ENCODE assay signal across 8 cellular contexts in the genomic region with DNA sequence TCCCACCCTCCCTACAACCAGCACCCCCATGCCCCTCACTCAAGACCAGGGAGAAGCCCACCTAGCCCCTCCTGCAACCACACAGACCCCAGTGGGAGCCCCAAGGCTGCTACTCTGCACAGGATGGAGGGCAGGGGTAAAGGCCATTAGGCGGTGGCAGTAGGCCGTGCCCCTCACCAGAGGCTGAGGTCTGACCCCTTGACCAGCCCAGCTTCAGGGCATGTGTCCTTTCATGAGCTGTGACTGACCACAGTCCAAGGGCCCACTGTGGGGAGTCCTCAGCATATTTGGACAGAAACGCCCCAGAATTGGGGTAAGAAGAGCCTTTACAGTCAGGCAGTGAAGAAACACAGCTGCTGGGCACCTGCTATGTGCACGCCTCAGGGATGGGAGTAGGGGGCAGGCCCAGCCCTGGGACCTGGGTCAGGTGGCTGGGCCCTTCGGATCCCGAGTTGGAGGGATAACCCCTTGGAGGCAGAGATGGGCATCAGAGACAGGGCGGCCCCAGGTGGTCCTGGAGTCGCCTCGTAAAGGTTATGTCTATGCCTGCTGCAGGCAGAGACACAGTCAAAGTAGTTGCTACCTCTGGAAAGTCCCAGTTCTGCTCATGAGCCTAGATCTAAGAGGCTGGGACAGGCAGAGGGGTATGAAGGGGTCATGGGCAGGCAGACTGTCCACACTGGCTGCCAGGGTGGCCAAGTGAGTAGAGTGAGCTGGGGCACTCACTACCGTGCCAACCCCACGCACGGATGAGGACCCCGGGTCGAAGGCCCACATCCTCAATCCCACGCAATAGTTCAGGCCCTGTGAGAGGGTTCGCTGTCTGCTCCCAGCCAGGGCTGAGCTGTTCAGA. TPM values are rescaled to one million over a fixed set of nuclear protein-coding genes. Genes with fewer than 3 reads are reported as not detected.
A peak's percentile ranks its signal among the peaks of the same experiment; 100 is the strongest.
DNase-seq lines count a peak whose midpoint lies in the region; ATAC-seq and TF ChIP-seq lines count a peak whose summit lies in the region.

No MANE protein-coding gene starts in this region.

- TF ChIP-seq POLR2A in GM19099 (IDR thresholded peaks at IDR 0.05; ENCODE audit: extremely low read depth, insufficient read length, low read depth) = peak; percentile 59

- peaks cover 40% of the 10 kb centered on the region for H3K4me1 Mint-ChIP-seq in activated CD8-positive, alpha-beta memory T cell treated with anti-CD3 and anti-CD28 coated beads, Interleukin-2, amount 10 ng/mL, durations not matched to agents 7 days and 5 days

- peaks cover 18% of the 10 kb centered on the region for H3K36me3 Mint-ChIP-seq in activated CD8-positive, alpha-beta memory T cell treated with anti-CD3 and anti-CD28 coated beads, Interleukin-2, amount 10 ng/mL, durations not matched to agents 7 days and 5 days

- peak overlapping the region; percentile 99 for H3K4me3 ChIP-seq in right cardiac atrium (ENCODE audit: low read length)

- no peaks in the 10 kb centered on the region for H3K9me3 Mint-ChIP-seq in activated CD8-positive, alpha-beta memory T cell treated with anti-CD3 and anti-CD28 coated beads, Interleukin-2, amount 10 ng/mL, durations not matched to agents 7 days and 5 days (ENCODE audit: low read depth)

- H3K27ac Mint-ChIP-seq in activated CD8-positive, alpha-beta memory T cell treated with anti-CD3 and anti-CD28 coated beads, Interleukin-2, amount 10 ng/mL, durations not matched to agents 7 days and 5 days = peak overlapping the region; percentile 96

- intact Hi-C loops in right cardiac atrium (cut with DNase I) = no loop called here

- CTCF ChIA-PET in activated CD8-positive, alpha-beta memory T cell treated with anti-CD3 and anti-CD28 coated beads, Interleukin-2, amount 10 ng/mL, durations not matched to agents 7 days and 5 days (lab: Charles Lee) = no interaction called here

- ATAC-seq in activated CD8-positive, alpha-beta memory T cell treated with anti-CD3 and anti-CD28 coated beads, Interleukin-2, amount 10 ng/mL, durations not matched to agents 7 days and 5 days = no peak
- ATAC-seq in right cardiac atrium = no peak
- ATAC-seq in GM19328 (IDR thresholded peaks at IDR 0.05; ENCODE audit: unreplicated experiment) = no peak
- ATAC-seq in GM18870 (IDR thresholded peaks at IDR 0.05; ENCODE audit: unreplicated experiment) = no peak
- no peak for ATAC-seq in HG02973 (IDR thresholded peaks at IDR 0.05; ENCODE audit: unreplicated experiment)
- ATAC-seq in GM21528 (IDR thresholded peaks at IDR 0.05; ENCODE audit: low FRiP score, unreplicated experiment) = no peak

- peak overlapping the region; percentile 99 for H3K27ac ChIP-seq in right cardiac atrium (ENCODE audit: low read length)

- DNase-seq in activated CD8-positive, alpha-beta memory T cell treated with anti-CD3 and anti-CD28 coated beads, Interleukin-2, amount 10 ng/mL, durations not matched to agents 7 days and 5 days = no peak
- peak in 2 of 3 donors; percentile 48 to 55 for DNase-seq in right cardiac atrium
- DNase-seq in stimulated activated CD4-positive, alpha-beta T cell treated with anti-CD3 and anti-CD28 coated beads, Interleukin-15, amount 100 ng/mL, for 24 hours = peak; percentile 59

- H3K27me3 Mint-ChIP-seq in activated CD8-positive, alpha-beta memory T cell treated with anti-CD3 and anti-CD28 coated beads, Interleukin-2, amount 10 ng/mL, durations not matched to agents 7 days and 5 days = no peaks in the 10 kb centered on the region

- no peaks in the 10 kb centered on the region for H3K27me3 ChIP-seq in right cardiac atrium (ENCODE audit: control insufficient read depth, insufficient read depth)

- WGBS in right cardiac atrium = 67% methylated on average over 16 of the region's 16 CpGs

- H3K4me3 Mint-ChIP-seq in activated CD8-positive, alpha-beta memory T cell treated with anti-CD3 and anti-CD28 coated beads, Interleukin-2, amount 10 ng/mL, durations not matched to agents 7 days and 5 days = peak overlapping the region; percentile 98

- H3K9me3 ChIP-seq in right cardiac atrium (ENCODE audit: control insufficient read depth, low read length) = no peaks in the 10 kb centered on the region

- H3K4me1 ChIP-seq in right cardiac atrium (ENCODE audit: control insufficient read depth, insufficient read depth, low read length) = peaks cover 13% of the 10 kb centered on the region

RNA-seq across cellular contexts. Expression of a gene that starts 1.5 kb away (rescaled TPM):
- 1,000 to 10,000 TPM in 1 of 2 experiments, 100 to 1,000 TPM in 1; 914 to 1,022 TPM for total RNA-seq in activated CD8-positive, alpha-beta memory T cell treated with anti-CD3 and anti-CD28 coated beads, Interleukin-2, amount 10 ng/mL, durations not matched to agents 7 days and 5 days
- 100 to 1,000 TPM; 513 to 681 (median 600) TPM for total RNA-seq in right cardiac atrium
- polyA plus RNA-seq in right cardiac atrium = 566 TPM

RNA-seq across cellular contexts. Expression of a gene that starts 4.7 kb away (rescaled TPM):
- 1 to 10 TPM in 1 of 2 experiments, under 1 TPM in 1; 0.98 to 1.2 TPM for total RNA-seq in activated CD8-positive, alpha-beta memory T cell treated with anti-CD3 and anti-CD28 coated beads, Interleukin-2, amount 10 ng/mL, durations not matched to agents 7 days and 5 days
- under 1 TPM; 0.33 to 0.82 (median 0.55) TPM for total RNA-seq in right cardiac atrium
- 0.52 TPM for polyA plus RNA-seq in right cardiac atrium

RNA-seq across cellular contexts. Expression of a gene that starts 9.9 kb away (rescaled TPM):
- under 1 TPM; 0.61 to 0.70 TPM for total RNA-seq in activated CD8-positive, alpha-beta memory T cell treated with anti-CD3 and anti-CD28 coated beads, Interleukin-2, amount 10 ng/mL, durations not matched to agents 7 days and 5 days
- not detected for total RNA-seq in right cardiac atrium
- polyA plus RNA-seq in right cardiac atrium = not detected

RNA-seq across cellular contexts. Expression of a gene that starts 22.9 kb away (rescaled TPM):
- 10 to 100 TPM in 1 of 2 experiments, 1 to 10 TPM in 1; 7.8 to 11.2 TPM for total RNA-seq in activated CD8-positive, alpha-beta memory T cell treated with anti-CD3 and anti-CD28 coated beads, Interleukin-2, amount 10 ng/mL, durations not matched to agents 7 days and 5 days
- total RNA-seq in right cardiac atrium = 10 to 100 TPM; 19.2 to 22.6 (median 20.2) TPM
- polyA plus RNA-seq in right cardiac atrium = 13.6 TPM

RNA-seq across cellular contexts. Expression of a gene that starts 23.0 kb away (rescaled TPM):
- under 1 TPM; 0.87 to 0.91 TPM for total RNA-seq in activated CD8-positive, alpha-beta memory T cell treated with anti-CD3 and anti-CD28 coated beads, Interleukin-2, amount 10 ng/mL, durations not matched to agents 7 days and 5 days
- 1 to 10 TPM in 1 of 4 donors, under 1 TPM in 3; 0.33 to 1.1 (median 0.47) TPM for total RNA-seq in right cardiac atrium
- 0.27 TPM for polyA plus RNA-seq in right cardiac atrium
